Comparison of ENCODE assay signal across 1 cellular context in the genomic region with DNA sequence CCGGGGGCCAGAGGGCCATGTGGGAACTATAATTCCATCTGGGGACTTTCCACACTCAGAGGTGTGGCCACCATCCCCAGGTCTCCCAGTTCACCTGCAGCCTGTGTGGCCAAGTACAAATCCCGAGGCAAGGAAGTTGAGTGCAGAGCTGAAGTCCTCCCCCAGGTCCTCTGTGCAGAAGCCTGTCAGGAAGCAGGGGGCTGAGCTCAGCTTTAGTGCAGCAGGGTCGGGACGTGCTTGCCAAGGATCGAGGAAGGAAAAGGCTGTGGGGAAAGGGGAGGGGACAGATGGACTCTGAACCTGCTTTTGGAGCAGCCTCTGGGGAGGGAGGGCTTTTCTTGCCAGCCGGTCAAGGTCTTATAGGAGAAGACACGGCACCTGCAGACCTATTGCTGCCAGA.
TF ChIP-seq lines count a peak whose summit lies in the region.

No MANE protein-coding gene starts in this region.

TF ChIP-seq in GM23338, 12 proteins besides CTCF, POLR2A, EP300 and RAD21 (continued from another document):
- TF ChIP-seq NANOG (IDR thresholded peaks at IDR 0.05; ENCODE audit: borderline replicate concordance): no peak
- TF ChIP-seq POLR2AphosphoS5 (IDR thresholded peaks at IDR 0.05; ENCODE audit: low read depth): no peak
